6 cellular contexts compared by ENCODE assay signal in the genomic region with DNA sequence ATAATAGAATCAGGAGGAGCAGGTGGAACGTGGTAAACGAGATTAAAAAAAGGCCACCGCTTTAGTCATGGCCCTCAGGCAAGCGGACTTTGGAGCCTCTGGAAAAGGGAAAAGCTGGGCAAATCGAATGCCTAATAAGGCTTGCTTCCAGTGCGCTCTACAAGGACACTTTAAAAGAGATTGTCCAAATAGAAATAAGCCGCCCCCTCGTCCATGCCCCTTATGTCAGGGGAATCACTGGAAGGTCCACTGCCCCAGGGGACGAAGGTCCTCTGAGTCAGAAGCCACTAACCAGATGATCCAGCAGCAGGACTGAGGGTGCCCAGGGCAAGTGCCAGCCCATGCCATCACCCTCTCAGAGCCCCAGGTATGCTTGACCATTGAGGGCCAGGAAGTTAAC. TPM values are rescaled to one million over a fixed set of nuclear protein-coding genes. Genes with fewer than 3 reads are reported as not detected.
DNase-seq lines count a peak whose midpoint lies in the region; ATAC-seq, FAIRE-seq and TF ChIP-seq lines count a peak whose summit lies in the region.
"Not testable (repeated sequence)": the region's sequence is repeated elsewhere in the genome, so short reads cannot be mapped to it uniquely, and the experiment has no call there.

No MANE protein-coding gene starts in this region.

- TF ChIP-seq EP300 in HepG2 (IDR thresholded peaks at IDR 0.05; ENCODE audit: low read depth in 2 of 2, low read length in 2 of 2); HepG2 (CRISPR knock-in tag; IDR thresholded peaks at IDR 0.05; ENCODE audit: borderline replicate concordance): not testable (repeated sequence)

- WGBS in HepG2 (ENCODE audit: low lambda C conversion rate), result 0% methylated on average over 6 of the region's 9 CpGs

- H2AFZ ChIP-seq in HepG2 (ENCODE audit: low read length), result not testable (repeated sequence)

- peak; percentile 24 for DNase-seq in DMS53 (lab: John Stamatoyannopoulos, UW)
- DNase-seq in SJCRH30, result peak; percentile 45 to 64
- peak; percentile 17 for DNase-seq in epithelial cell of esophagus (ENCODE audit: low read depth)
- DNase-seq in HepG2 (ENCODE audit: low spot score), result peak; percentile 38
- peak; percentile 46 for DNase-seq in mucosa of gallbladder (ENCODE audit: low spot score)

- H3K9ac ChIP-seq in duodenal mucosa (ENCODE audit: low read depth in 1 of 2, low read length in 2 of 2); HepG2 (ENCODE audit: insufficient read depth, low read depth, low read length): not testable (repeated sequence)

- not testable (repeated sequence) for TF ChIP-seq POLR2A in HepG2 (IDR thresholded peaks at IDR 0.05; ENCODE audit: insufficient read depth in 1 of 2, low read depth in 2 of 2, low read length in 2 of 2)

- in situ Hi-C loops in HepG2 (cut with HindIII; ENCODE audit: extremely low pct_ligation_motif_present, low pct_unique_long_range_greater_than_20kb), result not testable (repeated sequence)

- H3K36me3 ChIP-seq in SJCRH30; duodenal mucosa (ENCODE audit: control insufficient read depth in 1 of 2, insufficient read depth in 2 of 2, low read length in 2 of 2); HepG2 (replicated peaks in 1 of 2; ENCODE audit: control insufficient read depth in 1 of 2, insufficient read depth in 2 of 2, low read length in 2 of 2): not testable (repeated sequence)

- CTCF ChIA-PET in HepG2 (lab: Yijun Ruan, JAX; ENCODE audit: low intra/inter-chr PET ratio, low total read pairs), result not testable (repeated sequence)

- H3K9me3 ChIP-seq in SJCRH30 (replicated peaks); duodenal mucosa (ENCODE audit: control insufficient read depth in 1 of 2, low read length in 2 of 2); HepG2 (ENCODE audit: low read length): not testable (repeated sequence)

- TF ChIP-seq RAD21 in HepG2 (CRISPR knock-in tag; IDR thresholded peaks at IDR 0.05), result not testable (repeated sequence)

- peak overlapping the region; percentile 74 for H3K27ac ChIP-seq in SJCRH30
- H3K27ac ChIP-seq in duodenal mucosa (ENCODE audit: low read depth, low read length), result peak overlapping the region; percentile 39
- H3K27ac ChIP-seq in HepG2 (ENCODE audit: extremely low read length, insufficient read depth, low read length), result not testable (repeated sequence)

- POLR2A ChIA-PET in HepG2 (lab: Yijun Ruan, JAX), result not testable (repeated sequence)

- not testable (repeated sequence) for FAIRE-seq in HepG2 (lab: Jason Lieb, UNC)

- peak overlapping the region; percentile 53; the same call in 1 of the 2 replicates for H3K4me2 ChIP-seq in HepG2 (ENCODE audit: low read depth, low read length)

- H3K4me3 ChIP-seq in SJCRH30; duodenal mucosa (ENCODE audit: low read depth in 1 of 2, low read length in 2 of 2); epithelial cell of esophagus (ENCODE audit: low read length); HepG2 (replicated peaks in 1 of 3; ENCODE audit: insufficient read depth in 1 of 3, low read depth in 2 of 3, low read length in 3 of 3): not testable (repeated sequence)

- H3K4me1 ChIP-seq in SJCRH30 (peaks cover 26% of the 10 kb centered on the region), HepG2 (ENCODE audit: insufficient read depth, low read length) (peaks cover 23% of the 10 kb centered on the region)
- H3K4me1 ChIP-seq in duodenal mucosa (ENCODE audit: control insufficient read depth in 1 of 2, insufficient read depth in 2 of 2, low read length in 2 of 2), result not testable (repeated sequence)

- H3K27me3 ChIP-seq in SJCRH30; duodenal mucosa (ENCODE audit: control insufficient read depth in 1 of 2, insufficient read depth in 2 of 2, low read length in 2 of 2); HepG2 (ENCODE audit: control insufficient read depth in 1 of 2, insufficient read depth in 2 of 2, low read length in 2 of 2): not testable (repeated sequence)

- TF ChIP-seq CTCF in epithelial cell of esophagus (IDR thresholded peaks at IDR 0.05; ENCODE audit: insufficient read depth, low read depth, low read length, missing control alignments); HepG2 (CRISPR knock-in tag; IDR thresholded peaks at IDR 0.05): not testable (repeated sequence)

- ATAC-seq in HepG2, result not testable (repeated sequence)

- not testable (repeated sequence) for BruUV-seq in HepG2 (replicated peaks; lab: Mats Ljungman, UMichigan)

- intact Hi-C loops in HepG2 (cut with micrococcal nuclease; ENCODE audit: unreplicated experiment), result not testable (repeated sequence)

- H4K20me1 ChIP-seq in HepG2 (ENCODE audit: insufficient read depth, low read length), result not testable (repeated sequence)

- H3K79me2 ChIP-seq in HepG2 (ENCODE audit: insufficient read depth, low read length), result not testable (repeated sequence)

TF ChIP-seq in HepG2, 621 proteins besides CTCF, POLR2A, EP300 and RAD21 (continues in another document):
- TF ChIP-seq FOSL2 (CRISPR knock-in tag; IDR thresholded peaks at IDR 0.05), result peak; percentile 29; the same call in 1 of the 2 replicates
- TF ChIP-seq SRF (IDR thresholded peaks at IDR 0.05; ENCODE audit: low read depth, low read length), result peak; percentile 90

RNA-seq across cellular contexts. Expression of a gene that starts 47.1 kb away (rescaled TPM):
- total RNA-seq in SJCRH30 (2014; rRNA removed; shearing (Covaris generic)), result 98.9 and 107 TPM in 2 replicates
- total RNA-seq in HepG2 (2016; rRNA removed; fragmentation: Illumina TruSeq; extraction: Trizol), result 64.3 and 80.0 TPM in 2 replicates
- total RNA-seq in HepG2 (2016; cell fraction: cytosol; rRNA removed; fragmentation: Illumina TruSeq; extraction: Trizol; ENCODE audit: low read depth), result 8.7 and 10.0 TPM in 2 replicates
- total RNA-seq in HepG2 (2016; cell fraction: insoluble cytoplasmic fraction; rRNA removed; fragmentation: Illumina TruSeq; extraction: Trizol), result 60.9 and 87.4 TPM in 2 replicates
- 29.1 and 30.2 TPM in 2 replicates for total RNA-seq in HepG2 (2016; cell fraction: membrane; rRNA removed; fragmentation: Illumina TruSeq; extraction: Trizol)
- 33.0 and 36.6 TPM in 2 replicates for total RNA-seq in HepG2 (2016; cell fraction: nucleus; rRNA removed; fragmentation: Illumina TruSeq; extraction: Trizol)
- polyA plus RNA-seq in HepG2 (2011; rRNA removed), result 14.2 and 15.5 TPM in 2 replicates
- polyA plus RNA-seq in HepG2 (2011; cell fraction: cytosol; rRNA removed), result 11.8 and 14.5 TPM in 2 replicates
- polyA plus RNA-seq in HepG2 (2011; cell fraction: nucleus; rRNA removed), result 5.0 and 6.3 TPM in 2 replicates
- 32.4 and 38.2 TPM in 2 replicates for polyA plus RNA-seq in HepG2 (2012)
- 8.3 and 10.4 TPM in 2 replicates for polyA plus RNA-seq in HepG2 (2016; cell fraction: cytosol; fragmentation: Illumina TruSeq; extraction: Trizol; ENCODE audit: low read depth)
- polyA plus RNA-seq in HepG2 (2016; cell fraction: insoluble cytoplasmic fraction; fragmentation: Illumina TruSeq; extraction: Trizol; ENCODE audit: low read depth), result 106 and 112 TPM in 2 replicates
- 27.5 and 27.7 TPM in 2 replicates for polyA plus RNA-seq in HepG2 (2016; cell fraction: membrane; fragmentation: Illumina TruSeq; extraction: Trizol; ENCODE audit: low read depth)
- polyA plus RNA-seq in HepG2 (2016; cell fraction: nucleus; fragmentation: Illumina TruSeq; extraction: Trizol; ENCODE audit: insufficient read depth, low read depth), result 48.1 and 48.2 TPM in 2 replicates
- 5.7 and 11.9 TPM in 2 replicates for polyA minus RNA-seq in HepG2 (2011; rRNA and poly(A)+ RNA removed; ENCODE audit: low replicate concordance)
- polyA minus RNA-seq in HepG2 (2011; cell fraction: cytosol; rRNA and poly(A)+ RNA removed), result 8.7 and 9.1 TPM in 2 replicates
- 11.1 and 11.8 TPM in 2 replicates for polyA minus RNA-seq in HepG2 (2011; cell fraction: nucleus; rRNA and poly(A)+ RNA removed)
- total RNA-seq in mucosa of gallbladder, result 30.1 TPM

RNA-seq across cellular contexts. Expression of a gene that starts 47.2 kb away (rescaled TPM):
- total RNA-seq in SJCRH30 (2014; rRNA removed; shearing (Covaris generic)), result 384 and 414 TPM in 2 replicates
- total RNA-seq in HepG2 (2016; rRNA removed; fragmentation: Illumina TruSeq; extraction: Trizol) (414 and 452 TPM in 2 replicates), mucosa of gallbladder (158 TPM)
- 143 and 144 TPM in 2 replicates for total RNA-seq in HepG2 (2016; cell fraction: cytosol; rRNA removed; fragmentation: Illumina TruSeq; extraction: Trizol; ENCODE audit: low read depth)
- 427 and 432 TPM in 2 replicates for total RNA-seq in HepG2 (2016; cell fraction: insoluble cytoplasmic fraction; rRNA removed; fragmentation: Illumina TruSeq; extraction: Trizol)
- total RNA-seq in HepG2 (2016; cell fraction: membrane; rRNA removed; fragmentation: Illumina TruSeq; extraction: Trizol), result 232 and 236 TPM in 2 replicates
- 243 and 271 TPM in 2 replicates for total RNA-seq in HepG2 (2016; cell fraction: nucleus; rRNA removed; fragmentation: Illumina TruSeq; extraction: Trizol)
- polyA plus RNA-seq in HepG2 (2011; rRNA removed), result 139 and 167 TPM in 2 replicates
- polyA plus RNA-seq in HepG2 (2011; cell fraction: cytosol; rRNA removed), result 73.1 and 91.3 TPM in 2 replicates
- 345 and 410 TPM in 2 replicates for polyA plus RNA-seq in HepG2 (2011; cell fraction: nucleus; rRNA removed)
- 216 and 256 TPM in 2 replicates for polyA plus RNA-seq in HepG2 (2012)
- polyA plus RNA-seq in HepG2 (2016; cell fraction: cytosol; fragmentation: Illumina TruSeq; extraction: Trizol; ENCODE audit: low read depth), result 139 and 159 TPM in 2 replicates
- polyA plus RNA-seq in HepG2 (2016; cell fraction: insoluble cytoplasmic fraction; fragmentation: Illumina TruSeq; extraction: Trizol; ENCODE audit: low read depth), result 561 and 571 TPM in 2 replicates
- polyA plus RNA-seq in HepG2 (2016; cell fraction: membrane; fragmentation: Illumina TruSeq; extraction: Trizol; ENCODE audit: low read depth), result 206 and 210 TPM in 2 replicates
- 560 and 581 TPM in 2 replicates for polyA plus RNA-seq in HepG2 (2016; cell fraction: nucleus; fragmentation: Illumina TruSeq; extraction: Trizol; ENCODE audit: insufficient read depth, low read depth)
- 13.6 and 13.9 TPM in 2 replicates for polyA minus RNA-seq in HepG2 (2011; rRNA and poly(A)+ RNA removed; ENCODE audit: low replicate concordance)
- polyA minus RNA-seq in HepG2 (2011; cell fraction: cytosol; rRNA and poly(A)+ RNA removed), result 39.4 and 44.4 TPM in 2 replicates
- polyA minus RNA-seq in HepG2 (2011; cell fraction: nucleus; rRNA and poly(A)+ RNA removed), result 222 and 229 TPM in 2 replicates
